In genomic region chr3:39177708-39178332, GRCh38 we compare ENCODE assay signal across 8 cellular contexts. TPM values are rescaled to one million over a fixed set of nuclear protein-coding genes. Genes with fewer than 3 reads are reported as not detected.
A peak's percentile ranks its signal among the peaks of the same experiment; 100 is the strongest.
DNase-seq lines count a peak whose midpoint lies in the region; ATAC-seq, FAIRE-seq and TF ChIP-seq lines count a peak whose summit lies in the region.

No MANE protein-coding gene starts in this region.

- DNase-seq in GM12891 (ENCODE audit: insufficient read length, low spot score) (peak; percentile 55), HS-5 (ENCODE audit: low read depth) (peak; percentile 80), RPMI8226 (peak; percentile 83), fibroblast of pulmonary artery (ENCODE audit: low read depth) (peak; percentile 99)
- DNase-seq in activated T-helper 9 cell treated with anti-CD3 and anti-CD28 coated beads, Interleukin-2, amount 50 U/mL, for 16 hours (ENCODE audit: low read depth), result peak; percentile 67
- DNase-seq in naive thymus-derived CD8-positive, alpha-beta T cell, result peak in 9 of 10 donors; percentile 33 to 75 (median 53)
- DNase-seq in stimulated activated effector memory CD8-positive, alpha-beta T cell treated with anti-CD3 and anti-CD28 coated beads, Interleukin-12 subunit alpha, Interleukin-12 subunit beta, amount 100 ng/mL, for 72 hours (ENCODE audit: low spot score in 2 of 2), result peak; percentile 53 to 86

- H3K27ac Mint-ChIP-seq in naive thymus-derived CD8-positive, alpha-beta T cell, result peak overlapping the region; percentile 54 to 94 (median 87)
- peak overlapping the region; percentile 85 for H3K27ac Mint-ChIP-seq in stimulated activated effector memory CD8-positive, alpha-beta T cell treated with anti-CD3 and anti-CD28 coated beads, Interleukin-12 subunit alpha, Interleukin-12 subunit beta, amount 100 ng/mL, for 72 hours

- H3K4me1 Mint-ChIP-seq in naive thymus-derived CD8-positive, alpha-beta T cell, result peaks cover 27 to 42% (median 39%) of the 10 kb centered on the region in 4 donors
- H3K4me1 Mint-ChIP-seq in stimulated activated effector memory CD8-positive, alpha-beta T cell treated with anti-CD3 and anti-CD28 coated beads, Interleukin-12 subunit alpha, Interleukin-12 subunit beta, amount 100 ng/mL, for 72 hours, result peaks cover 64% of the 10 kb centered on the region

- H3K36me3 Mint-ChIP-seq in naive thymus-derived CD8-positive, alpha-beta T cell, result no peaks in the 10 kb centered on the region
- H3K36me3 Mint-ChIP-seq in stimulated activated effector memory CD8-positive, alpha-beta T cell treated with anti-CD3 and anti-CD28 coated beads, Interleukin-12 subunit alpha, Interleukin-12 subunit beta, amount 100 ng/mL, for 72 hours, result peaks cover 20% of the 10 kb centered on the region

- H3K27me3 Mint-ChIP-seq in naive thymus-derived CD8-positive, alpha-beta T cell, result no peaks in the 10 kb centered on the region

- H3K4me3 Mint-ChIP-seq in naive thymus-derived CD8-positive, alpha-beta T cell, result peak overlapping the region; percentile 61 to 88 (median 78)
- peak overlapping the region; percentile 78 for H3K4me3 Mint-ChIP-seq in stimulated activated effector memory CD8-positive, alpha-beta T cell treated with anti-CD3 and anti-CD28 coated beads, Interleukin-12 subunit alpha, Interleukin-12 subunit beta, amount 100 ng/mL, for 72 hours

- peaks cover 0 to 3% (median 0%) of the 10 kb centered on the region in 9 donors for H3K9me3 Mint-ChIP-seq in naive thymus-derived CD8-positive, alpha-beta T cell
- no peaks in the 10 kb centered on the region for H3K9me3 Mint-ChIP-seq in stimulated activated effector memory CD8-positive, alpha-beta T cell treated with anti-CD3 and anti-CD28 coated beads, Interleukin-12 subunit alpha, Interleukin-12 subunit beta, amount 100 ng/mL, for 72 hours

- H3K4me3 ChIP-seq in fibroblast of pulmonary artery (replicated peaks; ENCODE audit: low read depth, low read length), result peak overlapping the region; percentile 44

- POLR2A ChIA-PET in naive thymus-derived CD8-positive, alpha-beta T cell (lab: Charles Lee), result interaction anchor here (0.9 to 1.2 kb wide), 5 partner anchors 13 to 72 kb away, joined by 3 to 6 read pairs (median 3); no protein-coding TSS in a partner anchor

- FAIRE-seq in GM12891 (lab: Jason Lieb, UNC), result peak; percentile 83

- no peak for TF ChIP-seq CTCF in fibroblast of pulmonary artery (IDR thresholded peaks at IDR 0.05; ENCODE audit: low read length, missing control alignments)

- TF ChIP-seq POLR2A in GM12891 (IDR thresholded peaks at IDR 0.05; ENCODE audit: low read depth, low read length), result no peak

- peak; percentile 11 to 35 for ATAC-seq in naive thymus-derived CD8-positive, alpha-beta T cell
- peak; percentile 57 for ATAC-seq in stimulated activated effector memory CD8-positive, alpha-beta T cell treated with anti-CD3 and anti-CD28 coated beads, Interleukin-12 subunit alpha, Interleukin-12 subunit beta, amount 100 ng/mL, for 72 hours
- ATAC-seq in HG02938 (IDR thresholded peaks at IDR 0.05; ENCODE audit: unreplicated experiment), result no peak

TF ChIP-seq in GM12891, 5 proteins besides CTCF, POLR2A, EP300 and RAD21:
- TF ChIP-seq TAF1 (IDR thresholded peaks at IDR 0.05; ENCODE audit: low read depth, low read length) (no peak), POLR2AphosphoS5 (IDR thresholded peaks at IDR 0.05; ENCODE audit: low read depth, low read length) (no peak), PAX5 (IDR thresholded peaks at IDR 0.05; ENCODE audit: insufficient read depth, low read length, severe bottlenecking) (no peak), SPI1 (IDR thresholded peaks at IDR 0.05; ENCODE audit: low read depth, low read length) (no peak), POU2F2 (IDR thresholded peaks at IDR 0.05; ENCODE audit: low read depth, low read length) (no peak)

RNA-seq across cellular contexts. Expression of gene XIRP1, which starts 14.6 kb away (rescaled TPM):
- polyA plus RNA-seq in GM12891 (2012; ENCODE audit: low read depth, missing spikeins), result 0.14 TPM
- total RNA-seq in naive thymus-derived CD8-positive, alpha-beta T cell, result not detected
- not detected for polyA plus RNA-seq in naive thymus-derived CD8-positive, alpha-beta T cell

RNA-seq across cellular contexts. Expression of gene CSRNP1, which starts 24.4 kb away (rescaled TPM):
- polyA plus RNA-seq in GM12891 (2012; ENCODE audit: low read depth, missing spikeins), result 20.2 TPM
- 10 to 100 TPM; 15.0 to 17.4 TPM for total RNA-seq in naive thymus-derived CD8-positive, alpha-beta T cell
- 10 to 100 TPM in 2 of 3 donors, 1 to 10 TPM in 1; 8.0 to 17.1 (median 10.9) TPM for polyA plus RNA-seq in naive thymus-derived CD8-positive, alpha-beta T cell
